24 cellular contexts compared by ENCODE assay signal in the genomic region with DNA sequence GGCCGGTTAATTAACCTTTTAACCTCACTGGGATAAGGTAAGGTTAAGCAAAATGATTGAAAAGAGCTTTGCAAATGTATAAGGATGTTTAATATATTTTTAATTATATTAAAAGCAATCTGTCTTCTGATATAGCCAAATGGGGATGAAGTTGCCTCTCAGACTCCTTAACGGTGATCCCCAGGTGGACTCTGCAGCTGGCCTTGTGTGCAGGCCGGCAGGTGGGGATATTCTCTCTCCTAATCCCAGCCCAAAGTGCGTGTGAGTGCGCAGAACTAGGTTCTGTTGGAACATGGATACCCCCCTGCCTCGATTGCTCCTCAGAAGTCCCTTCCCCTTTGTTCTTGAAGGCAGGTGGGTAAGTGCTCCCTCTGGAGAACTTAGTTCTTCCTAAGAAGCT.
"Had no signal": no experiment of that assay in that cellular context is flagged by ENCODE, and none has a peak within 500 bp of the region (broad histone marks: within the 10 kb centered on the region; RNA-seq: fewer than 3 reads in every experiment).

No MANE protein-coding gene starts in this region.

- H2AFZ ChIP-seq: neural progenitor cell, parathyroid adenoma had no signal

- H3K9ac ChIP-seq: neural progenitor cell, parathyroid adenoma had no signal

- H3K27me3 ChIP-seq: neural progenitor cell, ovary, stomach, thyroid gland, tibial nerve, upper lobe of right lung, uterus had no signal

- H3K4me3 ChIP-seq: neural progenitor cell, ovary, psoas muscle, stomach, thoracic aorta, thyroid gland, tibial nerve, upper lobe of right lung, uterus had no signal

- DNase-seq: naive thymus-derived CD4-positive, alpha-beta T cell; natural killer cell; occipital lobe; ovary; posterior cingulate gyrus; psoas muscle; right cardiac atrium; small intestine; stimulated activated CD4-positive, alpha-beta T cell treated with anti-CD3 and anti-CD28 coated beads, Interleukin-15, amount 100 ng/mL, for 24 hours; stimulated activated CD4-positive, alpha-beta T cell treated with anti-CD3 and anti-CD28 coated beads, Interleukin-2, amount 100 ng/mL, for 24 hours; stimulated activated CD4-positive, alpha-beta T cell treated with anti-CD3 and anti-CD28 coated beads, Interleukin-2, amount 100 ng/mL, for 48 hours; stimulated activated CD4-positive, alpha-beta T cell treated with anti-CD3 and anti-CD28 coated beads, Interleukin-4, amount 100 ng/mL, for 24 hours; stimulated activated naive B cell treated with anti-CD40 and anti-IgM and Interleukin-4, amounts not matched to agents 10 μg/mL and 1 μg/mL and 100 μg/mL, for 72 hours; stimulated activated naive CD4-positive, alpha-beta T cell treated with Interleukin-2 at 50 U/mL for 16 hours; stomach; thyroid gland; upper lobe of right lung; uterus had no signal

- H3K4me1 ChIP-seq: neural progenitor cell, parathyroid adenoma, psoas muscle, stomach, thyroid gland, tibial nerve, upper lobe of right lung, uterus had no signal

- ATAC-seq: naive thymus-derived CD4-positive, alpha-beta T cell; natural killer cell; psoas muscle; right cardiac atrium; sciatic nerve; stimulated activated effector memory CD8-positive, alpha-beta T cell treated with anti-CD3 and anti-CD28 coated beads, Interleukin-12 subunit alpha, Interleukin-12 subunit beta, amount 100 ng/mL, for 72 hours; stimulated activated naive B cell treated with anti-CD40 and anti-IgM and Interleukin-4, amounts not matched to agents 10 μg/mL and 1 μg/mL and 100 μg/mL, for 72 hours; upper lobe of right lung had no signal

- H3K9me3 ChIP-seq: ovary, psoas muscle, stomach, thoracic aorta, thyroid gland, upper lobe of right lung, uterus had no signal

- FAIRE-seq: small intestine had no signal

- H3K36me3 ChIP-seq: neural progenitor cell, ovary, stomach, thoracic aorta, thyroid gland, tibial nerve, upper lobe of right lung, uterus had no signal

- H3K79me2 ChIP-seq: parathyroid adenoma had no signal

- H3K27ac ChIP-seq: neural progenitor cell, ovary, parathyroid adenoma, psoas muscle, stomach, thoracic aorta, thyroid gland, tibial nerve, upper lobe of right lung, uterus had no signal

- H3K4me2 ChIP-seq: neural progenitor cell had no signal
